Comparison of ENCODE assay signal across 7 cellular contexts in the genomic region with DNA sequence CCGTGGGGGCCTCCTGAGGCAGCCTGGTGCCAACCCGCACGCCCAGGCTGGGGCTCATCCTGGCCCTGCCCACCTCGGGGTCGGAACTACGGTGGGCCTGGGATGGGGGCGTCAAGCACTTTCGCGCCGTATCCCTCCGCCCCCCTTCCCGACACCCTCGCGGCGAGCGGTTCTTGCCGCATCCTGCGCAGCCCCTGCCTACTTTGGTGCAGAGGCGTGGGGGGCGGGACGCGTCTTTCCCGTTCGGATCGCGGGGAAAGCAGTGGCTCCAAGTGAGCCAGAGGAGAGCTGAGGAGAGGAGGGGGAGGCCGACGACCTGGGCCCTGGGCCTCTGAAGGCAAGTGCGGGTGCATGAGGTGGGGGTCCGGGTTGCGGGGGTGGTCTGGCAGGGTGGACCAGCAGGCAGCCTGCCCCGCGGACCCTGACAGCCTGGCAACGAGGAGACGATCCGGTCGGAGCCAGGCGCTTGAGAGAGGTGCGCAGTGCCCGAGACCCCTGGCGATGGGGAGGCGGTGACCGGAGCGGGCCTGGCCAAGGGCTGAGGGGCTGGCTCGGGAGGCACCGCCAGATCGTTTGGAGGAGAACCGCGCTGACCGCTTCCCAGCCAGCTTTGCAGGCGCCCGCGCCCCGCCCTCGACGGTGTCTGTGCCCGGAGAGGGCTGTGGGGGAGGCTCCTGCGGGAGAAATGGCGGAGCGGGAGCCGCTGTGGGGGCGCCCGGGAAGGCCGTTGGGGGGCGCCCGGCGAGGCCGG. TPM values are rescaled to one million over a fixed set of nuclear protein-coding genes. Genes with fewer than 3 reads are reported as not detected.
DNase-seq lines count a peak whose midpoint lies in the region; ATAC-seq and TF ChIP-seq lines count a peak whose summit lies in the region.

A gene (plus strand): TSS at position 233 of the 751 bp plus-strand sequence. CDS start 2,422 bp downstream, outside the sequence.

- no peak for TF ChIP-seq CTCF in neural crest cell (conservative IDR thresholded peaks at IDR 0.05)

- no peaks in the 10 kb centered on the region for H3K36me3 Mint-ChIP-seq in activated naive CD8-positive, alpha-beta T cell treated with anti-CD3 and anti-CD28 coated beads for 36 hours
- peaks cover 6% of the 10 kb centered on the region for H3K36me3 Mint-ChIP-seq in neural crest cell (ENCODE audit: low read depth)

- H3K27me3 Mint-ChIP-seq in activated naive CD8-positive, alpha-beta T cell treated with anti-CD3 and anti-CD28 coated beads for 36 hours: peaks cover 23% of the 10 kb centered on the region
- no peaks in the 10 kb centered on the region for H3K27me3 Mint-ChIP-seq in neural crest cell (ENCODE audit: low read depth)

- ATAC-seq in GM18517 (IDR thresholded peaks at IDR 0.05; ENCODE audit: unreplicated experiment): no peak

- H3K9me3 Mint-ChIP-seq in activated naive CD8-positive, alpha-beta T cell treated with anti-CD3 and anti-CD28 coated beads for 36 hours: no peaks in the 10 kb centered on the region
- peaks cover 3% of the 10 kb centered on the region for H3K9me3 Mint-ChIP-seq in neural crest cell

- H3K27ac Mint-ChIP-seq in activated naive CD8-positive, alpha-beta T cell treated with anti-CD3 and anti-CD28 coated beads for 36 hours: no peak within 1 kb of the TSS
- H3K27ac Mint-ChIP-seq in neural crest cell (ENCODE audit: unreplicated experiment): peak within 1 kb of the TSS; percentile 97

- H3K4me3 Mint-ChIP-seq in activated naive CD8-positive, alpha-beta T cell treated with anti-CD3 and anti-CD28 coated beads for 36 hours: peak within 1 kb of the TSS; percentile 80
- peak within 1 kb of the TSS; percentile 97 for H3K4me3 Mint-ChIP-seq in neural crest cell

- peaks cover 9% of the 10 kb centered on the region for H3K4me1 Mint-ChIP-seq in activated naive CD8-positive, alpha-beta T cell treated with anti-CD3 and anti-CD28 coated beads for 36 hours
- peaks cover 6% of the 10 kb centered on the region for H3K4me1 Mint-ChIP-seq in neural crest cell

- DNase-seq in GM03348 (ENCODE audit: low spot score): peak; percentile 52
- DNase-seq in LoVo (ENCODE audit: low spot score): peak; percentile 6
- peak; percentile 9 for DNase-seq in activated naive CD8-positive, alpha-beta T cell treated with anti-CD3 and anti-CD28 coated beads for 36 hours
- no peak for DNase-seq in glomerular endothelial cell (ENCODE audit: extremely low read depth, low read depth, low spot score)
- DNase-seq in neural crest cell (ENCODE audit: low read depth, low spot score): peak; percentile 38
- no peak for DNase-seq in HPDE6-E6E7 (ENCODE audit: extremely low spot score)

RNA-seq across cellular contexts. Expression of the gene that starts here (rescaled TPM):
- total RNA-seq in activated naive CD8-positive, alpha-beta T cell treated with anti-CD3 and anti-CD28 coated beads for 36 hours: 1 to 10 TPM; 1.2 to 1.6 TPM
- total RNA-seq in glomerular endothelial cell (14.5 and 15.1 TPM in 2 replicates), neural crest cell (20.3 and 20.9 TPM in 2 replicates)

Comparison
In these comparisons a context has a peak if more than half of its experiments do, and no peak if none do; other contexts are left out.
1. DNase-seq: peak in GM03348 (single experiment), LoVo (single experiment), activated naive CD8-positive, alpha-beta T cell treated with anti-CD3 and anti-CD28 coated beads for 36 hours (single experiment) and neural crest cell (single experiment); none in glomerular endothelial cell (single experiment) and HPDE6-E6E7 (single experiment).